ENCODE assay signal across 15 cellular contexts in the genomic region with DNA sequence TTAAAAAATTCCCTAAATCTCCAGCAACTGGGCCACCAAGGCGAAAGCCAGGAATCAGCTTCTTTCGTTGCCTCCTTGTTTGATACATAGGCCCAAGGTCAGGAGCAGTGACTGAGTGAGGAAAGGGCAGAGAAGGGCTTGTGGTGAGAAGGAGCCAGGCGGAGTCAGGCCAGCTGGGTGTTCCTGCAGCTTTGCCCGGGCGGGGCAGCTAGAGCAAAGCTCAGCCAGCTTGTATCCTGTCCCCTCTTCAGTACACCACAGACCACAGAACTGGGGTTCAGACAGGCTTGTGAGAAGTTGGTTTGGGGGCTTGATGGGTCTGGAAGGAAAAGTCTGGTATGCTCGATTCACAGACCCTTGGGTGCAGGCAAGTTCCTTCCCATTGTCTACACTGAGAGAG. TPM values are rescaled to one million over a fixed set of nuclear protein-coding genes. Genes with fewer than 3 reads are reported as not detected.
DNase-seq lines count a peak whose midpoint lies in the region; ATAC-seq and TF ChIP-seq lines count a peak whose summit lies in the region.
"Had no signal": no experiment of that assay in that cellular context is flagged by ENCODE, and none has a peak within 500 bp of the region (broad histone marks: within the 10 kb centered on the region; RNA-seq: fewer than 3 reads in every experiment).

No MANE protein-coding gene starts in this region.

- RAD21 ChIA-PET in HCT116 (lab: Charles Lee; ENCODE audit: low non-redundant PET in 1 of 2, low total read pairs in 2 of 2, uncharacterized antibody in 2 of 2, unreplicated experiment in 2 of 2): no interaction called here

- no peak for TF ChIP-seq EP300 in SK-N-SH (IDR thresholded peaks at IDR 0.05; ENCODE audit: borderline replicate concordance in 1 of 2, low read depth in 1 of 2, low read length in 1 of 2)

- no peaks in the 10 kb centered on the region for H3K9me3 Mint-ChIP-seq in activated CD4-positive, alpha-beta T cell treated with anti-CD3 and anti-CD28 coated beads, Interleukin-2, amount 10 ng/mL, durations not matched to agents 7 days and 5 days
- peaks cover 2% of the 10 kb centered on the region for H3K9me3 Mint-ChIP-seq in activated CD4-positive, alpha-beta T cell treated with anti-CD3 and anti-CD28 coated beads for 36 hours (ENCODE audit: low read depth)
- no peaks in the 10 kb centered on the region for H3K9me3 Mint-ChIP-seq in activated T-helper 17 cell treated with anti-CD3 and anti-CD28 coated beads, Interleukin-2, amount 50 U/mL, for 72 hours

- H3K4me3 Mint-ChIP-seq in activated CD4-positive, alpha-beta T cell treated with anti-CD3 and anti-CD28 coated beads, Interleukin-2, amount 10 ng/mL, durations not matched to agents 7 days and 5 days: peak overlapping the region; percentile 47
- H3K4me3 Mint-ChIP-seq in activated CD4-positive, alpha-beta T cell treated with anti-CD3 and anti-CD28 coated beads for 36 hours: no peak overlapping the region
- no peak overlapping the region for H3K4me3 Mint-ChIP-seq in activated T-helper 17 cell treated with anti-CD3 and anti-CD28 coated beads, Interleukin-2, amount 50 U/mL, for 72 hours

- 46 to 64% (median 57%) methylated on average over 6 of the region's 6 CpGs for WGBS in spleen, 5 donors
- WGBS in SK-N-SH (ENCODE audit: low lambda C conversion rate): 88% methylated on average over 5 of the region's 6 CpGs

- peak overlapping the region; percentile 92 for H3K27ac Mint-ChIP-seq in activated CD4-positive, alpha-beta T cell treated with anti-CD3 and anti-CD28 coated beads, Interleukin-2, amount 10 ng/mL, durations not matched to agents 7 days and 5 days
- no peak overlapping the region for H3K27ac Mint-ChIP-seq in activated CD4-positive, alpha-beta T cell treated with anti-CD3 and anti-CD28 coated beads for 36 hours
- H3K27ac Mint-ChIP-seq in activated T-helper 17 cell treated with anti-CD3 and anti-CD28 coated beads, Interleukin-2, amount 50 U/mL, for 72 hours: peak overlapping the region; percentile 47

- H3K79me2 ChIP-seq in HCT116 (ENCODE audit: insufficient read depth, low read length) (no peaks in the 10 kb centered on the region), SK-N-SH (ENCODE audit: insufficient read depth) (no peaks in the 10 kb centered on the region)

- H3K36me3 ChIP-seq in HCT116 (ENCODE audit: control insufficient read depth in 1 of 2, insufficient read depth in 2 of 2, low read length in 2 of 2) (0 out of 4 replicates have a peak, but pooled peaks cover 2 to 4% of the 10 kb centered on the region in 2 experiments), spleen (peaks cover 0 to 82% (median 34%) of the 10 kb centered on the region in 6 donors), SK-N-SH (replicated peaks in 1 of 2; ENCODE audit: control insufficient read depth in 1 of 2, insufficient read depth in 2 of 2, low read length in 1 of 2) (peaks cover 7 to 31% of the 10 kb centered on the region in 2 experiments)

- BruUV-seq in HCT116 (replicated peaks; lab: Mats Ljungman, UMichigan): no TSS peak

- no peak for TF ChIP-seq CTCF in HCT116 (IDR thresholded peaks at IDR 0.05 in 2 of 3, conservative IDR thresholded peaks at IDR 0.05 in 1 of 3; ENCODE audit: borderline replicate concordance in 1 of 3, insufficient read depth in 1 of 3, low read depth in 2 of 3, low read length in 2 of 3)
- TF ChIP-seq CTCF in spleen (IDR thresholded peaks at IDR 0.05 in 8 of 11, conservative IDR thresholded peaks at IDR 0.05 in 3 of 11): no peak
- TF ChIP-seq CTCF in SK-N-SH (IDR thresholded peaks at IDR 0.05): no peak

- CTCF ChIA-PET in activated CD4-positive, alpha-beta T cell treated with anti-CD3 and anti-CD28 coated beads, Interleukin-2, amount 10 ng/mL, durations not matched to agents 7 days and 5 days (lab: Charles Lee): no interaction called here
- CTCF ChIA-PET in activated CD4-positive, alpha-beta T cell treated with anti-CD3 and anti-CD28 coated beads for 36 hours (lab: Charles Lee): interaction anchor here (0.8 to 1.9 kb wide), 5 partner anchors 19 to 110 kb away, joined by 3 to 6 read pairs (median 5); no protein-coding TSS in a partner anchor
- CTCF ChIA-PET in HCT116 (lab: Charles Lee): interaction anchor here (1.0 to 1.1 kb wide), 2 partner anchors 22 to 96 kb away, joined by 4 read pairs; no protein-coding TSS in a partner anchor
- CTCF ChIA-PET in SK-N-SH (lab: Yijun Ruan, JAX): interaction anchor here (0.8 to 1.1 kb wide), 3 partner anchors 16 to 34 kb away, joined by 4 to 8 read pairs (median 6); no protein-coding TSS in a partner anchor

- H4K20me1 ChIP-seq in HCT116 (ENCODE audit: insufficient read depth) (no peaks in the 10 kb centered on the region), SK-N-SH (ENCODE audit: insufficient read depth) (no peaks in the 10 kb centered on the region)

- no peak overlapping the region for H3K4me2 ChIP-seq in HCT116 (ENCODE audit: low read length)
- H3K4me2 ChIP-seq in SK-N-SH: no peak overlapping the region

- H3K9ac ChIP-seq in HCT116 (ENCODE audit: low read length) (no peak overlapping the region), SK-N-SH (no peak overlapping the region)

- TF ChIP-seq RAD21 in HCT116 (IDR thresholded peaks at IDR 0.05; ENCODE audit: low read depth) (no peak), SK-N-SH (IDR thresholded peaks at IDR 0.05; ENCODE audit: low read length) (no peak)

- no peak for ATAC-seq in activated CD4-positive, alpha-beta T cell treated with anti-CD3 and anti-CD28 coated beads for 36 hours
- peak; percentile 42; the same call in 1 of the 2 replicates for ATAC-seq in HCT116
- ATAC-seq in activated T-helper 17 cell treated with anti-CD3 and anti-CD28 coated beads, Interleukin-2, amount 50 U/mL, for 72 hours (replicated peaks): no peak
- ATAC-seq: foreskin keratinocyte, left ventricle myocardium superior had no signal

- H3K27ac ChIP-seq in HCT116 (ENCODE audit: low read depth, low read length) (no peak overlapping the region), spleen (peak overlapping the region in 4 of 8 donors; percentile 27 to 65 (median 56)), SK-N-SH (ENCODE audit: low read depth in 2 of 2, low read length in 1 of 2) (no peak overlapping the region)
- H3K27ac ChIP-seq: foreskin keratinocyte, thoracic aorta had no signal

- H3K9me2 ChIP-seq in HCT116 (ENCODE audit: insufficient read depth): no peaks in the 10 kb centered on the region
- H3K9me2 ChIP-seq in SK-N-SH: no peaks in the 10 kb centered on the region

- H3K27me3 Mint-ChIP-seq in activated CD4-positive, alpha-beta T cell treated with anti-CD3 and anti-CD28 coated beads, Interleukin-2, amount 10 ng/mL, durations not matched to agents 7 days and 5 days: no peaks in the 10 kb centered on the region
- no peaks in the 10 kb centered on the region for H3K27me3 Mint-ChIP-seq in activated CD4-positive, alpha-beta T cell treated with anti-CD3 and anti-CD28 coated beads for 36 hours
- no peaks in the 10 kb centered on the region for H3K27me3 Mint-ChIP-seq in activated T-helper 17 cell treated with anti-CD3 and anti-CD28 coated beads, Interleukin-2, amount 50 U/mL, for 72 hours

- POLR2A ChIA-PET in activated CD4-positive, alpha-beta T cell treated with anti-CD3 and anti-CD28 coated beads, Interleukin-2, amount 10 ng/mL, durations not matched to agents 7 days and 5 days (lab: Charles Lee): no interaction called here
- POLR2A ChIA-PET in activated CD4-positive, alpha-beta T cell treated with anti-CD3 and anti-CD28 coated beads for 36 hours (lab: Charles Lee): interaction anchor here (0.5 kb wide), 1 partner anchor 13 kb away, joined by 3 read pairs; no protein-coding TSS in a partner anchor
- POLR2A ChIA-PET in HCT116 (lab: Charles Lee): no interaction called here
- POLR2A ChIA-PET in SK-N-SH (lab: Yijun Ruan, JAX): no interaction called here

- peak; percentile 27 for DNase-seq in activated CD4-positive, alpha-beta T cell treated with anti-CD3 and anti-CD28 coated beads, Interleukin-2, amount 10 ng/mL, durations not matched to agents 7 days and 5 days
- DNase-seq in activated CD4-positive, alpha-beta T cell treated with anti-CD3 and anti-CD28 coated beads for 36 hours: no peak
- DNase-seq in HCT116 (ENCODE audit: low read depth, low spot score) (no peak), spleen (peak; percentile 87), NCI-H187 treated with DMSO at 0.1 percent for 48 hours (lab: John Stamatoyannopoulos, UW) (no peak), SK-N-SH (no peak)
- no peak for DNase-seq in activated CD4-positive, CD25-positive, alpha-beta regulatory T cell (lab: John Stamatoyannopoulos, UW)
- DNase-seq: ACHN, foreskin keratinocyte, KBM-7, left ventricle myocardium superior, T-helper 1 cell had no signal

- peaks cover 57% of the 10 kb centered on the region for H3K36me3 Mint-ChIP-seq in activated CD4-positive, alpha-beta T cell treated with anti-CD3 and anti-CD28 coated beads, Interleukin-2, amount 10 ng/mL, durations not matched to agents 7 days and 5 days (ENCODE audit: low read depth)
- peaks cover 16% of the 10 kb centered on the region for H3K36me3 Mint-ChIP-seq in activated CD4-positive, alpha-beta T cell treated with anti-CD3 and anti-CD28 coated beads for 36 hours (ENCODE audit: low read depth)
- H3K36me3 Mint-ChIP-seq in activated T-helper 17 cell treated with anti-CD3 and anti-CD28 coated beads, Interleukin-2, amount 50 U/mL, for 72 hours (ENCODE audit: low read depth): peaks cover 61% of the 10 kb centered on the region

- H3K4me1 ChIP-seq in HCT116 (ENCODE audit: control insufficient read depth in 1 of 2, insufficient read depth in 2 of 2, low read length in 2 of 2): peaks cover 2 to 12% of the 10 kb centered on the region in 2 experiments; a peak in 2 of 4 replicates
- peaks cover 8 to 61% (median 37%) of the 10 kb centered on the region in 6 donors for H3K4me1 ChIP-seq in spleen
- no peaks in the 10 kb centered on the region; a peak in 1 of 4 replicates for H3K4me1 ChIP-seq in SK-N-SH (ENCODE audit: control insufficient read depth in 1 of 2, insufficient read depth in 2 of 2, low read depth in 1 of 2, low read length in 1 of 2)
- H3K4me1 ChIP-seq: foreskin keratinocyte had no signal

- H2AFZ ChIP-seq in HCT116 (ENCODE audit: low read depth, low read length, poor library complexity, severe bottlenecking): no peak overlapping the region
- H2AFZ ChIP-seq in SK-N-SH (ENCODE audit: low read depth): no peak overlapping the region

- peaks cover 7% of the 10 kb centered on the region for H3F3A ChIP-seq in SK-N-SH (replicated peaks; ENCODE audit: insufficient read depth)

- peaks cover 66% of the 10 kb centered on the region for H3K4me1 Mint-ChIP-seq in activated CD4-positive, alpha-beta T cell treated with anti-CD3 and anti-CD28 coated beads, Interleukin-2, amount 10 ng/mL, durations not matched to agents 7 days and 5 days
- peaks cover 51% of the 10 kb centered on the region for H3K4me1 Mint-ChIP-seq in activated CD4-positive, alpha-beta T cell treated with anti-CD3 and anti-CD28 coated beads for 36 hours
- peaks cover 7% of the 10 kb centered on the region for H3K4me1 Mint-ChIP-seq in activated T-helper 17 cell treated with anti-CD3 and anti-CD28 coated beads, Interleukin-2, amount 50 U/mL, for 72 hours

- H3K9me3 ChIP-seq in HCT116 (ENCODE audit: control insufficient read depth in 1 of 2, insufficient read depth in 1 of 2, low read depth in 1 of 2, low read length in 2 of 2) (no peaks in the 10 kb centered on the region), spleen (no peaks in the 10 kb centered on the region), SK-N-SH (no peaks in the 10 kb centered on the region)
- H3K9me3 ChIP-seq: thoracic aorta had no signal

- H3K27me3 ChIP-seq in HCT116 (ENCODE audit: insufficient read depth, low read length) (no peaks in the 10 kb centered on the region), spleen (replicated peaks in 1 of 7) (no peaks in the 10 kb centered on the region), SK-N-SH (ENCODE audit: insufficient read depth) (no peaks in the 10 kb centered on the region)
- H3K27me3 ChIP-seq: foreskin keratinocyte had no signal

- intact Hi-C loops in activated CD4-positive, alpha-beta T cell treated with anti-CD3 and anti-CD28 coated beads for 36 hours (cut with DNase I, micrococcal nuclease): no loop called here
- intact Hi-C loops in HCT116 (cut with micrococcal nuclease): no loop called here
- intact Hi-C loops in spleen (cut with DNase I; ENCODE audit: low total_unique reads): no loop called here

- H3K4me3 ChIP-seq in HCT116 (replicated peaks in 1 of 2; ENCODE audit: low read depth in 1 of 2, low read length in 2 of 2): no peak overlapping the region
- no peak overlapping the region for H3K4me3 ChIP-seq in spleen
- no peak overlapping the region for H3K4me3 ChIP-seq in SK-N-SH (ENCODE audit: low read depth in 2 of 2, low read length in 1 of 2)
- H3K4me3 ChIP-seq: thoracic aorta had no signal

- TF ChIP-seq POLR2A in HCT116 (IDR thresholded peaks at IDR 0.05; ENCODE audit: borderline replicate concordance, extremely low read depth, insufficient read depth, insufficient read length) (no peak), spleen (IDR thresholded peaks at IDR 0.05) (no peak)

RNA-seq across cellular contexts. Expression of a gene that starts 52.6 kb away (rescaled TPM):
- total RNA-seq in activated CD4-positive, alpha-beta T cell treated with anti-CD3 and anti-CD28 coated beads, Interleukin-2, amount 10 ng/mL, durations not matched to agents 7 days and 5 days: not detected
- not detected for total RNA-seq in activated CD4-positive, alpha-beta T cell treated with anti-CD3 and anti-CD28 coated beads for 36 hours
- total RNA-seq in HCT116 (2021; ENCODE audit: unreplicated experiment): 0.32 TPM
- polyA plus RNA-seq in HCT116 (2012): 0.52 and 0.54 TPM in 2 replicates
- total RNA-seq in activated T-helper 17 cell treated with anti-CD3 and anti-CD28 coated beads, Interleukin-2, amount 50 U/mL, for 72 hours: not detected
- not detected for total RNA-seq in spleen
- polyA plus RNA-seq in spleen: not detected
- polyA plus RNA-seq in SK-N-SH (2012; rRNA removed): not detected in 2 replicates
- polyA plus RNA-seq in SK-N-SH (2012; cell fraction: cytosol; rRNA removed): not detected in 2 replicates
- not detected in 2 replicates for polyA plus RNA-seq in SK-N-SH (2012; cell fraction: nucleus; rRNA removed)
- total RNA-seq: left ventricle myocardium superior, NCI-H460, thoracic aorta had no signal

Comparison
In these comparisons a context has a peak if more than half of its experiments do, and no peak if none do; other contexts are left out.
1. DNase-seq: peak in activated CD4-positive, alpha-beta T cell treated with anti-CD3 and anti-CD28 coated beads, Interleukin-2, amount 10 ng/mL, durations not matched to agents 7 days and 5 days (single experiment) and spleen (single experiment); none in activated CD4-positive, alpha-beta T cell treated with anti-CD3 and anti-CD28 coated beads for 36 hours (single experiment), HCT116 (single experiment), activated CD4-positive, CD25-positive, alpha-beta regulatory T cell (0 of 4), NCI-H187 treated with DMSO at 0.1 percent for 48 hours (single experiment) and SK-N-SH (single experiment).